33 cellular contexts compared by ENCODE assay signal in the genomic region with DNA sequence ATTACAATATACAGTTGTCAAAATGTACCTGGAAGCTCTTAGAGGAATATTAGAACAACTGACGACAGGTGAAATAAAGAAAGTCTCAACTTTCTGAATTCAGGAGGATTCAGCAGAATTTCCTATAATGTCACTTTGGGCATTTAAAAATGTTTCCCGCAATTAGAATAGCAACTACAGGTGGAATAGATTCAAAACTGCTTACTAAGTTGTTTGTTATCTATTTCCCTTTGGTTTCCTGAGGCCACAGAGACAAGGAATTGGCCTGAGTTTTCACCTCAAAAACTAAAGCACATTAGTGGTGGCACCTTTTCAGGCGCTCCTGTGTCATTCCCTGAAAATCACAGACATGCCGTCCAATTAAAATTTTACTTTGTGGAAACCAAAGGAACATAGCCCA.
DNase-seq lines count a peak whose midpoint lies in the region; ATAC-seq, FAIRE-seq and TF ChIP-seq lines count a peak whose summit lies in the region.
"Had no signal": no experiment of that assay in that cellular context is flagged by ENCODE, and none has a peak within 500 bp of the region (broad histone marks: within the 10 kb centered on the region; RNA-seq: fewer than 3 reads in every experiment).

No MANE protein-coding gene starts in this region.

- in situ Hi-C loops in HepG2 (cut with HindIII; ENCODE audit: extremely low pct_ligation_motif_present, low pct_unique_long_range_greater_than_20kb), result no loop called here
- in situ Hi-C loops in K562 (cut with MboI), result no loop called here

- no peak for TF ChIP-seq EP300 in HepG2 (IDR thresholded peaks at IDR 0.05; ENCODE audit: low read depth in 2 of 2, low read length in 2 of 2)
- no peak for TF ChIP-seq EP300 in HepG2 (CRISPR knock-in tag; IDR thresholded peaks at IDR 0.05; ENCODE audit: borderline replicate concordance)
- no peak for TF ChIP-seq EP300 in A549 (IDR thresholded peaks at IDR 0.05)
- no peak for TF ChIP-seq EP300 in K562 (IDR thresholded peaks at IDR 0.05; ENCODE audit: low read length)

- H2AFZ ChIP-seq in HepG2 (ENCODE audit: low read length), result no peak overlapping the region
- no peak overlapping the region for H2AFZ ChIP-seq in K562 (ENCODE audit: low read depth, low read length)
- no peak overlapping the region for H2AFZ ChIP-seq in parathyroid adenoma

- intact Hi-C loops in HepG2 (cut with micrococcal nuclease; ENCODE audit: unreplicated experiment) (no loop called here), right lobe of liver (cut with DNase I) (no loop called here), K562 (cut with micrococcal nuclease) (loop anchor here (10.0 kb wide), 1 partner anchor 206 kb away; no protein-coding TSS in a partner anchor)

- H3K36me3 ChIP-seq in HepG2 (replicated peaks in 1 of 2; ENCODE audit: control insufficient read depth in 1 of 2, insufficient read depth in 2 of 2, low read length in 2 of 2) (no peaks in the 10 kb centered on the region), right lobe of liver (no peaks in the 10 kb centered on the region), K562 (ENCODE audit: control insufficient read depth, insufficient read depth, low read length) (no peaks in the 10 kb centered on the region), parathyroid adenoma (ENCODE audit: control insufficient read depth, insufficient read depth, low read length) (no peaks in the 10 kb centered on the region)
- H3K36me3 ChIP-seq: BE2C; BLaER1; BLaER1 treated with 17β-estradiol and CSF1 and Interleukin-3, amounts not matched to agents 10 nM and 100 nM had no signal

- H3K9me3 ChIP-seq in HepG2 (ENCODE audit: low read length) (no peaks in the 10 kb centered on the region), right lobe of liver (no peaks in the 10 kb centered on the region), A549 (no peaks in the 10 kb centered on the region), K562 (replicated peaks; ENCODE audit: control insufficient read depth, insufficient read depth, low read depth, low read length) (no peaks in the 10 kb centered on the region), parathyroid adenoma (ENCODE audit: control insufficient read depth, low read length) (no peaks in the 10 kb centered on the region)
- H3K9me3 ChIP-seq: BE2C; BLaER1; BLaER1 treated with 17β-estradiol and CSF1 and Interleukin-3, amounts not matched to agents 10 nM and 100 nM; Caco-2 had no signal

- TF ChIP-seq POLR2A in HepG2 (IDR thresholded peaks at IDR 0.05; ENCODE audit: insufficient read depth in 1 of 2, low read depth in 2 of 2, low read length in 2 of 2) (no peak), right lobe of liver (IDR thresholded peaks at IDR 0.05) (no peak), A549 (IDR thresholded peaks at IDR 0.05; ENCODE audit: low read length) (no peak), K562 (conservative IDR thresholded peaks at IDR 0.05) (no peak)

- no peaks in the 10 kb centered on the region for H3K4me1 ChIP-seq in HepG2 (ENCODE audit: insufficient read depth, low read length)
- H3K4me1 ChIP-seq in right lobe of liver, result peaks cover 0 to 5% (median under 1%) of the 10 kb centered on the region in 4 donors
- H3K4me1 ChIP-seq in A549, result no peaks in the 10 kb centered on the region
- no peaks in the 10 kb centered on the region; a peak in 2 of 5 replicates for H3K4me1 ChIP-seq in K562 (replicated peaks in 1 of 2; ENCODE audit: control insufficient read depth in 2 of 2, insufficient read depth in 2 of 2, low read length in 2 of 2)
- H3K4me1 ChIP-seq in parathyroid adenoma, result no peaks in the 10 kb centered on the region
- H3K4me1 ChIP-seq: BLaER1; BLaER1 treated with 17β-estradiol and CSF1 and Interleukin-3, amounts not matched to agents 10 nM and 100 nM; Caco-2 had no signal

- H3K4me2 ChIP-seq in HepG2 (ENCODE audit: low read depth, low read length) (no peak overlapping the region), A549 (no peak overlapping the region), K562 (ENCODE audit: insufficient read depth, low read length) (no peak overlapping the region), parathyroid adenoma (ENCODE audit: low read length) (peak overlapping the region; percentile 26)
- H3K4me2 ChIP-seq: BLaER1; BLaER1 treated with 17β-estradiol and CSF1 and Interleukin-3, amounts not matched to agents 10 nM and 100 nM had no signal

- FAIRE-seq in HepG2 (lab: Jason Lieb, UNC) (no peak), A549 (lab: Jason Lieb, UNC) (no peak), K562 (lab: Jason Lieb, UNC) (no peak)
- FAIRE-seq: A204.1, D721Med had no signal

- WGBS in HepG2 (ENCODE audit: low lambda C conversion rate), result 15% methylated on average over 4 of the region's 4 CpGs
- 51% methylated on average over 4 of the region's 4 CpGs for WGBS in right lobe of liver (ENCODE audit: insufficient coverage, low coverage, low lambda C conversion rate, missing lambda C conversion rate)
- WGBS in A549 (ENCODE audit: missing lambda C conversion rate), result 63% methylated on average over 4 of the region's 4 CpGs
- WGBS in K562 (ENCODE audit: insufficient coverage, low coverage, missing lambda C conversion rate), result 13% methylated on average over 4 of the region's 4 CpGs

- H3K9ac ChIP-seq in HepG2 (ENCODE audit: insufficient read depth, low read depth, low read length) (no peak overlapping the region), K562 (ENCODE audit: insufficient read depth in 1 of 2, low read depth in 2 of 2, low read length in 2 of 2) (no peak overlapping the region), parathyroid adenoma (no peak overlapping the region)
- H3K9ac ChIP-seq: BLaER1; BLaER1 treated with 17β-estradiol and CSF1 and Interleukin-3, amounts not matched to agents 10 nM and 100 nM had no signal

- POLR2A ChIA-PET in HepG2 (lab: Yijun Ruan, JAX) (no interaction called here), A549 (lab: Yijun Ruan, JAX) (no interaction called here), K562 (lab: Yijun Ruan, JAX) (no interaction called here)

- TF ChIP-seq RAD21 in HepG2 (CRISPR knock-in tag; IDR thresholded peaks at IDR 0.05) (no peak), A549 (conservative IDR thresholded peaks at IDR 0.05 in 1 of 2, IDR thresholded peaks at IDR 0.05 in 1 of 2) (no peak), K562 (CRISPR knock-in tag; conservative IDR thresholded peaks at IDR 0.05 in 1 of 2, IDR thresholded peaks at IDR 0.05 in 1 of 2) (no peak)

- TF ChIP-seq CTCF in HepG2 (CRISPR knock-in tag; IDR thresholded peaks at IDR 0.05) (no peak), right lobe of liver (IDR thresholded peaks at IDR 0.05) (no peak), A549 (IDR thresholded peaks at IDR 0.05) (no peak), K562 (IDR thresholded peaks at IDR 0.05 in 2 of 3, conservative IDR thresholded peaks at IDR 0.05 in 1 of 3; ENCODE audit: insufficient read depth in 2 of 3, low read depth in 1 of 3, low read length in 3 of 3) (no peak), parathyroid adenoma (IDR thresholded peaks at IDR 0.05) (no peak)

- H3K9me1 ChIP-seq in K562 (ENCODE audit: control insufficient read depth, insufficient read depth, low read length), result no peaks in the 10 kb centered on the region

- no peaks in the 10 kb centered on the region for H4K20me1 ChIP-seq in HepG2 (ENCODE audit: insufficient read depth, low read length)
- H4K20me1 ChIP-seq in K562 (replicated peaks; ENCODE audit: control insufficient read depth, insufficient read depth, low read length), result no peaks in the 10 kb centered on the region
- H4K20me1 ChIP-seq: BLaER1; BLaER1 treated with 17β-estradiol and CSF1 and Interleukin-3, amounts not matched to agents 10 nM and 100 nM had no signal

- CTCF ChIA-PET in HepG2 (lab: Yijun Ruan, JAX; ENCODE audit: low intra/inter-chr PET ratio, low total read pairs) (no interaction called here), A549 (lab: Yijun Ruan, JAX) (no interaction called here), K562 (lab: Yijun Ruan, JAX; ENCODE audit: low intra/inter-chr PET ratio) (no interaction called here)

- H3K27ac ChIP-seq in HepG2 (ENCODE audit: extremely low read length, insufficient read depth, low read length) (no peak overlapping the region), right lobe of liver (no peak overlapping the region), A549 (no peak overlapping the region), K562 (ENCODE audit: extremely low read depth, low read depth, low read length) (no peak overlapping the region), parathyroid adenoma (no peak overlapping the region)
- H3K27ac ChIP-seq: 22Rv1; BLaER1; BLaER1 treated with 17β-estradiol and CSF1 and Interleukin-3, amounts not matched to agents 10 nM and 100 nM; C4-2B had no signal

- no peak overlapping the region for H3K4me3 ChIP-seq in HepG2 (replicated peaks in 1 of 3; ENCODE audit: insufficient read depth in 1 of 3, low read depth in 2 of 3, low read length in 3 of 3)
- H3K4me3 ChIP-seq in right lobe of liver, result no peak overlapping the region
- H3K4me3 ChIP-seq in A549, result no peak overlapping the region
- no peak overlapping the region for H3K4me3 ChIP-seq in K562
- no peak overlapping the region for H3K4me3 ChIP-seq in parathyroid adenoma (ENCODE audit: low read depth, low read length)
- H3K4me3 ChIP-seq: BLaER1; BLaER1 treated with 17β-estradiol and CSF1 and Interleukin-3, amounts not matched to agents 10 nM and 100 nM had no signal

- DNase-seq in HepG2 (ENCODE audit: low spot score), result no peak
- no peak for DNase-seq in right lobe of liver
- no peak for DNase-seq in A549 (ENCODE audit: low read depth in 1 of 2, low spot score in 1 of 2)
- no peak for DNase-seq in K562 (ENCODE audit: extremely low read depth in 1 of 4, low spot score in 3 of 4)
- no peak for DNase-seq in SHP77 treated with DMSO at 0.1 percent for 48 hours (lab: John Stamatoyannopoulos, UW)
- no peak for DNase-seq in glomerular visceral epithelial cell (ENCODE audit: extremely low spot score)
- no peak for DNase-seq in DMS79 treated with DMSO at 0.1 percent for 48 hours (lab: John Stamatoyannopoulos, UW)
- DNase-seq: 8988T; ACHN; AML-193; BE2C; C1 segment of cervical spinal cord; Caco-2; Calu3; CD4-positive, alpha-beta memory T cell; CD4-positive, alpha-beta T cell; CD4-positive, CD25-positive, alpha-beta regulatory T cell; CD8-positive, alpha-beta memory T cell; CD8-positive, alpha-beta T cell; COR-L47; DMS 273 treated with DMSO at 0.1 percent for 48 hours; DMS153; DMS53; DMS79; DND-41; EL had no signal

- H3K79me2 ChIP-seq in HepG2 (ENCODE audit: insufficient read depth, low read length) (no peaks in the 10 kb centered on the region), K562 (ENCODE audit: control insufficient read depth, insufficient read depth, low read length) (no peaks in the 10 kb centered on the region), parathyroid adenoma (no peaks in the 10 kb centered on the region)

- BruUV-seq in HepG2 (replicated peaks; lab: Mats Ljungman, UMichigan), result no TSS peak
- BruUV-seq in K562 (replicated peaks; lab: Mats Ljungman, UMichigan), result no TSS peak

- H3K27me3 ChIP-seq in HepG2 (ENCODE audit: control insufficient read depth in 1 of 2, insufficient read depth in 2 of 2, low read length in 2 of 2) (no peaks in the 10 kb centered on the region), right lobe of liver (no peaks in the 10 kb centered on the region), K562 (ENCODE audit: control insufficient read depth in 2 of 2, insufficient read depth in 2 of 2, low read length in 2 of 2) (no peaks in the 10 kb centered on the region), parathyroid adenoma (ENCODE audit: control insufficient read depth, insufficient read depth, low read length) (no peaks in the 10 kb centered on the region)
- H3K27me3 ChIP-seq: BE2C; BLaER1; BLaER1 treated with 17β-estradiol and CSF1 and Interleukin-3, amounts not matched to agents 10 nM and 100 nM had no signal

- no peak for ATAC-seq in HepG2
- no peak for ATAC-seq in right lobe of liver
- ATAC-seq in A549, result no peak
- ATAC-seq in K562, result no peak
- ATAC-seq: CD8-positive, alpha-beta T cell had no signal

Comparison
In these comparisons a context has a peak if more than half of its experiments do, and no peak if none do; other contexts are left out.
1. Of the 241 proteins assayed by ChIP-seq in both HepG2 and K562: peak only in HepG2: MAFF and MAFK; only in K562: MAFG; in both: none; in neither: 238.